9 cellular contexts compared by ENCODE assay signal in the genomic region with DNA sequence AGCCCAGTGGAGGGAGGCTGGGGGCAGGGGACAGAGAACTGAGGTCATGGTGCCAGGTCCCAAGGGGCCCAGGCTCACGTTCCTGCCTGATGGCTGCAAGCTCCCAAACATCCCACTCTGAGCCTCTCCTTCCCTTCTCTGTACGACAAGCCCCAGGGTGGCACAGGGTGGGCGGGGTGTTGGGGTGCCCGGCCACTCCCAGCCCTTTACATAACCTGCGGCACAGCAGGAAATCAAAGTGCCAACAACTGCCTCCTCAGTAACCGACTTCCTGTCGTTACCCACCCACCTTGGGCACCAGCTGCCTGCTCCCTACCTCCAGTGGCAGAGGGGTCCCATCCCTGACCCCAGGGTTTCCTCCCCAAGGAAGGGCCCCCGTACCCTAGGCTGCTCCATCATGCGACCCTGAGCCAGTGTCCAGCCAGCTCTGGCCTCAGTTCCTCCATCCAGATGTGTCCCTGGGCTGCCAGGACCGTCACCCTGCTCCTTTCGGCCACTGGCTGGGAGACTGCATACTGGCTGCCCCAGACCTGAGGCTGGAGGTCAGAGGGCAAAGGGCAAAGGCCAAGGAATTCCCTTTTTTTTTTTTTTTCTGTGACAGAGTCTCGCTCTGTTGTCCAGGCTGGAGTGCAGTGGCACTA. TPM values are rescaled to one million over a fixed set of nuclear protein-coding genes. Genes with fewer than 3 reads are reported as not detected.
DNase-seq lines count a peak whose midpoint lies in the region; ATAC-seq and TF ChIP-seq lines count a peak whose summit lies in the region.
"Had no signal": no experiment of that assay in that cellular context is flagged by ENCODE, and none has a peak within 500 bp of the region (broad histone marks: within the 10 kb centered on the region; RNA-seq: fewer than 3 reads in every experiment).

No MANE protein-coding gene starts in this region.

- no peaks in the 10 kb centered on the region for H3K27me3 ChIP-seq in CD4-positive, alpha-beta T cell (ENCODE audit: control insufficient read depth, insufficient read depth, low read length)
- H3K27me3 ChIP-seq in colonic mucosa: no peaks in the 10 kb centered on the region
- no peaks in the 10 kb centered on the region for H3K27me3 ChIP-seq in gastrocnemius medialis
- H3K27me3 ChIP-seq in A673 (replicated peaks; ENCODE audit: insufficient read depth, low read depth, low read length, poor library complexity): no peaks in the 10 kb centered on the region

- H3K9me3 ChIP-seq in CD4-positive, alpha-beta T cell (ENCODE audit: control insufficient read depth, low read length): no peaks in the 10 kb centered on the region
- H3K9me3 ChIP-seq in colonic mucosa (no peaks in the 10 kb centered on the region), gastrocnemius medialis (no peaks in the 10 kb centered on the region), A673 (ENCODE audit: low read depth, low read length, poor library complexity, severe bottlenecking) (no peaks in the 10 kb centered on the region)

- no peak for TF ChIP-seq POLR2A in gastrocnemius medialis (IDR thresholded peaks at IDR 0.05)

- intact Hi-C loops in CD4-positive, alpha-beta T cell (cut with DNase I, micrococcal nuclease): loop anchor here (2.0 kb wide), 1 partner anchor 22 kb away; no protein-coding TSS in a partner anchor
- intact Hi-C loops in colonic mucosa (cut with DNase I) (no loop called here), gastrocnemius medialis (cut with DNase I; ENCODE audit: low total_unique reads) (no loop called here), A673 (cut with micrococcal nuclease; ENCODE audit: unreplicated experiment) (no loop called here)

- peak; percentile 99 for ATAC-seq in CD4-positive, alpha-beta T cell (ENCODE audit: poor library complexity)
- ATAC-seq in activated CD4-positive, CD25-positive, alpha-beta regulatory T cell treated with anti-CD3 and anti-CD28 coated beads, Interleukin-2, amount 50 U/mL, for 24 hours: peak; percentile 56 to 78
- ATAC-seq in gastrocnemius medialis: no peak
- no peak for ATAC-seq in GM19395 (IDR thresholded peaks at IDR 0.05; ENCODE audit: unreplicated experiment)

- H3K4me3 Mint-ChIP-seq in CD4-positive, alpha-beta T cell: peak overlapping the region; percentile 57

- H3K36me3 ChIP-seq in colonic mucosa (no peaks in the 10 kb centered on the region), gastrocnemius medialis (no peaks in the 10 kb centered on the region), A673 (ENCODE audit: insufficient read depth, low read length, poor library complexity, severe bottlenecking) (no peaks in the 10 kb centered on the region)
- H3K36me3 ChIP-seq: cardiac muscle cell had no signal

- H3K27ac ChIP-seq in CD4-positive, alpha-beta T cell (ENCODE audit: low read depth, low read length): peak overlapping the region; percentile 59
- H3K27ac ChIP-seq in colonic mucosa (peak overlapping the region; percentile 72), gastrocnemius medialis (peak overlapping the region; percentile 58 to 97 (median 77)), A673 (ENCODE audit: low read depth, low read length, poor library complexity, severe bottlenecking) (no peak overlapping the region)
- H3K27ac ChIP-seq: cardiac muscle cell had no signal

- peak overlapping the region; percentile 88 for H3K27ac Mint-ChIP-seq in CD4-positive, alpha-beta T cell

- no peaks in the 10 kb centered on the region for H3K9me3 Mint-ChIP-seq in CD4-positive, alpha-beta T cell

- H3K4me1 ChIP-seq in colonic mucosa (peaks cover 34% of the 10 kb centered on the region), gastrocnemius medialis (peaks cover 44 to 45% of the 10 kb centered on the region in 2 donors), A673 (ENCODE audit: insufficient read depth, low read length, poor library complexity, severe bottlenecking) (peaks cover 8% of the 10 kb centered on the region)

- peaks cover 11% of the 10 kb centered on the region for H3K4me1 Mint-ChIP-seq in CD4-positive, alpha-beta T cell (ENCODE audit: low read depth)

- CTCF ChIA-PET in CD4-positive, alpha-beta T cell (lab: Charles Lee): interaction anchor here (0.7 kb wide), 1 partner anchor 91 kb away, joined by 3 read pairs; no protein-coding TSS in a partner anchor
- CTCF ChIA-PET in A673 (lab: Charles Lee): interaction anchor here (1.0 kb wide), 1 partner anchor 103 kb away, joined by 4 read pairs; no protein-coding TSS in a partner anchor

- H3K36me3 Mint-ChIP-seq in CD4-positive, alpha-beta T cell (ENCODE audit: low read depth): no peaks in the 10 kb centered on the region

- BruUV-seq in A673 (replicated peaks; lab: Mats Ljungman, UMichigan): no TSS peak

- DNase-seq in CD4-positive, alpha-beta T cell: peak; percentile 48 to 74 (median 68)
- peak; percentile 84 for DNase-seq in colonic mucosa
- DNase-seq in gastrocnemius medialis: no peak
- DNase-seq in iPS-NIHi11 (ENCODE audit: low spot score): no peak
- DNase-seq in A673 (ENCODE audit: low spot score): no peak
- no peak for DNase-seq in NCI-H1105 treated with DMSO at 0.1 percent for 48 hours (lab: John Stamatoyannopoulos, UW)

- in situ Hi-C loops in gastrocnemius medialis (cut with MboI; ENCODE audit: low sequenced_read_pairs in 4 of 4): loop anchor here in 1 of 4 donors (10.0 kb wide), 1 partner anchor 86 kb away; no protein-coding TSS in a partner anchor

- H3K27me3 Mint-ChIP-seq in CD4-positive, alpha-beta T cell: no peaks in the 10 kb centered on the region

- TF ChIP-seq CTCF in CD4-positive, alpha-beta T cell (IDR thresholded peaks at IDR 0.05): no peak
- TF ChIP-seq CTCF in colonic mucosa (IDR thresholded peaks at IDR 0.05) (no peak), gastrocnemius medialis (IDR thresholded peaks at IDR 0.05 in 4 of 5, conservative IDR thresholded peaks at IDR 0.05 in 1 of 5) (no peak), A673 (conservative IDR thresholded peaks at IDR 0.05; ENCODE audit: low read depth, low read length) (no peak)

- no peak overlapping the region for H3K4me3 ChIP-seq in colonic mucosa
- no peak overlapping the region for H3K4me3 ChIP-seq in gastrocnemius medialis
- H3K4me3 ChIP-seq in A673 (ENCODE audit: low read depth, low read length, poor library complexity, severe bottlenecking): no peak overlapping the region
- H3K4me3 ChIP-seq: cardiac muscle cell had no signal

- peak overlapping the region; percentile 20 to 56 for H3K9ac ChIP-seq in colonic mucosa (ENCODE audit: low read depth in 2 of 2, low read length in 2 of 2)

- POLR2A ChIA-PET in CD4-positive, alpha-beta T cell (lab: Charles Lee): interaction anchor here (0.8 to 1.8 kb wide), 7 partner anchors 8 to 153 kb away, joined by 3 to 15 read pairs (median 4); no protein-coding TSS in a partner anchor
- POLR2A ChIA-PET in A673 (lab: Charles Lee; ENCODE audit: low non-redundant PET): no interaction called here

RNA-seq across cellular contexts. Expression of gene NFIC, which starts 27.7 kb away (rescaled TPM):
- total RNA-seq in CD4-positive, alpha-beta T cell: 10 to 100 TPM; 22.1 to 22.2 TPM
- total RNA-seq in colonic mucosa (10 to 100 TPM; 42.0 to 71.3 TPM), gastrocnemius medialis (100 to 1,000 TPM in 3 of 4 donors, 10 to 100 TPM in 1; 90.2 to 403 (median 348) TPM), A673 (2021) (112 and 122 TPM in 2 replicates)

Comparison
In these comparisons a context has a peak if more than half of its experiments do, and no peak if none do; other contexts are left out.
1. ATAC-seq: peak in CD4-positive, alpha-beta T cell (single experiment) and activated CD4-positive, CD25-positive, alpha-beta regulatory T cell treated with anti-CD3 and anti-CD28 coated beads, Interleukin-2, amount 50 U/mL, for 24 hours (2 of 2); none in gastrocnemius medialis (0 of 2) and GM19395 (single experiment).
2. DNase-seq: peak in CD4-positive, alpha-beta T cell (10 of 10) and colonic mucosa (single experiment); none in gastrocnemius medialis (0 of 2), iPS-NIHi11 (single experiment), A673 (single experiment) and NCI-H1105 treated with DMSO at 0.1 percent for 48 hours (single experiment).
3. intact Hi-C loops: an anchor here in CD4-positive, alpha-beta T cell (2.0 kb wide); none called in colonic mucosa, gastrocnemius medialis and A673.